8 cellular contexts compared by ENCODE assay signal in the genomic region with DNA sequence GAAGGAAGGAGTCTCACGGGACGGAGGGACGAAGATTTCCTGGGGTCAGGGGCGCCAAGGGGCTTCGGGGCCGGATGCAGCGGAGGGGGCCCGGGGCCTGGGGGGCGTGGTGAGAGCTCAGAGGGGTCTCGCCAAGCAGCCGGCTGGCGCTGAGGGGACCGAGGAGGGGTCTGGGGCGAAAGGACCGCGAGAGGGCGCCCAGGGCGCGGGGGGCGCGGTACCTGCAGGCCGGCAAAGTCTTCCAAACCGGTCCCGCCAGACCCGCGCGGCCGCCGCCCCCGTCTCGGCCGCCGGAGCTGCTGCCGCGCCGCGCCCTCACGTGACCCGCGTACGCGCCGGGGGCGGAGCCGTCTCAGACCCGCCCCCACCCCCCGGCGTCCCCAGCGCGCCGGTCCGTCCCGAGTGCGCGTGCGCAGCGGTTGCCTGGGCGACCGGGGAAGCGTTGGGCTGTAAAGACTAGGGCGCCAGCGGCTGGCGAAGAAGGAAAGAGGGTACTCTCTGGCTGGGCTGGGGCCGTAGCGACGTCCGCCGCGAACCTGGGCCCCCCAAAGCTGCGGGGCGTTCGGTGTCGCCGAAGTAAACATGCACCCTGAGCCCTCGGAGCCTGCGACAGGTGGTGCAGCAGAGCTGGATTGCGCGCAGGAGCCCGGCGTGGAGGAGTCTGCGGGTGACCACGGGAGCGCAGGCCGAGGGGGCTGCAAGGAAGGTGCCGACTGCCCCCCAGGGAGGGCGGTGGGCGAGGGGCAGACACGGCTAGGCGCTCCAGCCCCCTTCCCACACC. TPM values are rescaled to one million over a fixed set of nuclear protein-coding genes. Genes with fewer than 3 reads are reported as not detected.
DNase-seq lines count a peak whose midpoint lies in the region; ATAC-seq and TF ChIP-seq lines count a peak whose summit lies in the region.

TSS of gene DNAAF1 (plus strand) at position 450 of the 781 bp plus-strand sequence. CDS start at position 583, 133 bp downstream.
TSS of gene HSDL1 (minus strand) at position 319 of the 781 bp plus-strand sequence. CDS start 13,856 bp downstream, outside the sequence.

- no peak for TF ChIP-seq EP300 in suprapubic skin (IDR thresholded peaks at IDR 0.05)

- peak within 1 kb of the TSS; percentile 100 for H3K4me3 ChIP-seq in GM23338
- peak within 1 kb of the TSS; percentile 83 for H3K4me3 ChIP-seq in suprapubic skin

- peak in 1 of 2 experiments; percentile 33; a peak in 1 of 4 replicates for TF ChIP-seq CTCF in GM23338 (conservative IDR thresholded peaks at IDR 0.05; ENCODE audit: low read depth in 2 of 2)
- no peak for TF ChIP-seq CTCF in omental fat pad (IDR thresholded peaks at IDR 0.05)
- TF ChIP-seq CTCF in suprapubic skin (IDR thresholded peaks at IDR 0.05), result no peak

- TF ChIP-seq POLR2A in suprapubic skin (IDR thresholded peaks at IDR 0.05), result no peak

- in situ Hi-C loops in SK-MEL-5 (cut with HindIII; ENCODE audit: low pct_unique_long_range_greater_than_20kb, low sequenced_read_pairs), result no loop called here

- CTCF ChIA-PET in activated naive CD4-positive, alpha-beta T cell treated with anti-CD3 and anti-CD28 coated beads for 36 hours (lab: Charles Lee), result interaction anchor here (0.8 to 1.4 kb wide), 2 partner anchors 27 to 42 kb away, joined by 3 read pairs; partner anchors contain the start of gene TAF1C

- peaks cover 10% of the 10 kb centered on the region for H3K4me1 Mint-ChIP-seq in GM23338
- H3K4me1 Mint-ChIP-seq in activated naive CD4-positive, alpha-beta T cell treated with anti-CD3 and anti-CD28 coated beads for 36 hours (ENCODE audit: low read depth), result peaks cover 13% of the 10 kb centered on the region

- H3K27ac ChIP-seq in GM23338 (ENCODE audit: low read depth) (peak within 1 kb of the TSS; percentile 69; the same call in 1 of the 2 replicates), suprapubic skin (peak within 1 kb of the TSS; percentile 75)

- H3K27me3 Mint-ChIP-seq in GM23338 (ENCODE audit: insufficient read depth, low read depth, poor library complexity), result peaks cover 20% of the 10 kb centered on the region
- no peaks in the 10 kb centered on the region for H3K27me3 Mint-ChIP-seq in activated naive CD4-positive, alpha-beta T cell treated with anti-CD3 and anti-CD28 coated beads for 36 hours (ENCODE audit: low read depth)

- peaks cover 20% of the 10 kb centered on the region; the same call in 1 of the 2 replicates for H4K20me1 ChIP-seq in GM23338 (replicated peaks; ENCODE audit: insufficient read depth)

- H3K9me3 ChIP-seq in ES-I3 (ENCODE audit: control insufficient read depth, insufficient read depth, low read length) (no peaks in the 10 kb centered on the region), suprapubic skin (no peaks in the 10 kb centered on the region)

- under 1% methylated on average over 55 of the region's 89 CpGs for WGBS in suprapubic skin

- ATAC-seq in GM23338 (peak; percentile 75), omental fat pad (ENCODE audit: low FRiP score) (peak; percentile 93)

- no peaks in the 10 kb centered on the region for H3K9me2 ChIP-seq in GM23338 (ENCODE audit: insufficient read depth)

- H2AFZ ChIP-seq in GM23338, result peak within 1 kb of the TSS; percentile 93

- H3K9me3 Mint-ChIP-seq in GM23338, result no peaks in the 10 kb centered on the region
- no peaks in the 10 kb centered on the region for H3K9me3 Mint-ChIP-seq in activated naive CD4-positive, alpha-beta T cell treated with anti-CD3 and anti-CD28 coated beads for 36 hours

- H3K4me2 ChIP-seq in GM23338, result peak within 1 kb of the TSS; percentile 97

- H3K36me3 Mint-ChIP-seq in GM23338 (ENCODE audit: low read depth), result peaks cover 6% of the 10 kb centered on the region
- H3K36me3 Mint-ChIP-seq in activated naive CD4-positive, alpha-beta T cell treated with anti-CD3 and anti-CD28 coated beads for 36 hours (ENCODE audit: low read depth), result no peaks in the 10 kb centered on the region

- peaks cover 41% of the 10 kb centered on the region for H3K79me2 ChIP-seq in GM23338 (replicated peaks; ENCODE audit: insufficient read depth)

- H3K36me3 ChIP-seq in ES-I3 (ENCODE audit: insufficient read depth, low read length) (no peaks in the 10 kb centered on the region), GM23338 (ENCODE audit: insufficient read depth) (no peaks in the 10 kb centered on the region), suprapubic skin (no peaks in the 10 kb centered on the region)

- peak; percentile 91 for DNase-seq in GM23338 (ENCODE audit: low spot score)
- peak; percentile 65 to 70 for DNase-seq in Kasumi-1 (lab: John Stamatoyannopoulos, UW)
- peak; percentile 76 for DNase-seq in SK-MEL-5 (ENCODE audit: low read depth, low spot score)
- DNase-seq in activated naive CD4-positive, alpha-beta T cell treated with anti-CD3 and anti-CD28 coated beads for 36 hours, result peak; percentile 93
- peak; percentile 89 for DNase-seq in glomerular visceral epithelial cell (ENCODE audit: extremely low spot score)
- DNase-seq in omental fat pad (ENCODE audit: low spot score), result peak; percentile 80
- peak; percentile 92 for DNase-seq in suprapubic skin (ENCODE audit: low spot score in 2 of 2)

- peaks cover 6% of the 10 kb centered on the region; the same call in 1 of the 2 replicates for H3F3A ChIP-seq in GM23338 (replicated peaks; ENCODE audit: low read depth)

- peak within 1 kb of the TSS; percentile 94 for H3K9ac ChIP-seq in ES-I3 (ENCODE audit: low read depth, low read length)

- H3K27me3 ChIP-seq in GM23338 (ENCODE audit: insufficient read depth), result peaks cover 12% of the 10 kb centered on the region; the same call in 1 of the 2 replicates
- H3K27me3 ChIP-seq in suprapubic skin, result no peaks in the 10 kb centered on the region

- H3K4me1 ChIP-seq in ES-I3 (ENCODE audit: insufficient read depth, low read length) (peaks cover 4% of the 10 kb centered on the region; the same call in 1 of the 2 replicates), GM23338 (ENCODE audit: insufficient read depth) (peaks cover 10% of the 10 kb centered on the region; the same call in 1 of the 2 replicates), suprapubic skin (peaks cover 16% of the 10 kb centered on the region)

- intact Hi-C loops in activated naive CD4-positive, alpha-beta T cell treated with anti-CD3 and anti-CD28 coated beads for 36 hours (cut with micrococcal nuclease), result loop anchor here (1.0 to 2.0 kb wide), 4 partner anchors 29 to 61 kb away; partner anchors contain the start of genes MBTPS1 and TAF1C

- H3K27ac Mint-ChIP-seq in GM23338, result peak within 1 kb of the TSS; percentile 88
- H3K27ac Mint-ChIP-seq in activated naive CD4-positive, alpha-beta T cell treated with anti-CD3 and anti-CD28 coated beads for 36 hours, result no peak within 1 kb of the TSS

- H3K4me3 Mint-ChIP-seq in GM23338, result peak within 1 kb of the TSS; percentile 97
- peak within 1 kb of the TSS; percentile 90 for H3K4me3 Mint-ChIP-seq in activated naive CD4-positive, alpha-beta T cell treated with anti-CD3 and anti-CD28 coated beads for 36 hours

TF ChIP-seq in GM23338, 12 proteins besides CTCF, POLR2A, EP300 and RAD21:
- TF ChIP-seq CREB1 (CRISPR knock-in tag; IDR thresholded peaks at IDR 0.05; ENCODE audit: low read depth) (peak; percentile 49; the same call in 1 of the 2 replicates), POLR2AphosphoS5 (IDR thresholded peaks at IDR 0.05; ENCODE audit: low read depth) (peak; percentile 64), EZH2 (IDR thresholded peaks at IDR 0.05; ENCODE audit: low read depth, unreplicated experiment) (no peak)
- TF ChIP-seq, protein P1, sequence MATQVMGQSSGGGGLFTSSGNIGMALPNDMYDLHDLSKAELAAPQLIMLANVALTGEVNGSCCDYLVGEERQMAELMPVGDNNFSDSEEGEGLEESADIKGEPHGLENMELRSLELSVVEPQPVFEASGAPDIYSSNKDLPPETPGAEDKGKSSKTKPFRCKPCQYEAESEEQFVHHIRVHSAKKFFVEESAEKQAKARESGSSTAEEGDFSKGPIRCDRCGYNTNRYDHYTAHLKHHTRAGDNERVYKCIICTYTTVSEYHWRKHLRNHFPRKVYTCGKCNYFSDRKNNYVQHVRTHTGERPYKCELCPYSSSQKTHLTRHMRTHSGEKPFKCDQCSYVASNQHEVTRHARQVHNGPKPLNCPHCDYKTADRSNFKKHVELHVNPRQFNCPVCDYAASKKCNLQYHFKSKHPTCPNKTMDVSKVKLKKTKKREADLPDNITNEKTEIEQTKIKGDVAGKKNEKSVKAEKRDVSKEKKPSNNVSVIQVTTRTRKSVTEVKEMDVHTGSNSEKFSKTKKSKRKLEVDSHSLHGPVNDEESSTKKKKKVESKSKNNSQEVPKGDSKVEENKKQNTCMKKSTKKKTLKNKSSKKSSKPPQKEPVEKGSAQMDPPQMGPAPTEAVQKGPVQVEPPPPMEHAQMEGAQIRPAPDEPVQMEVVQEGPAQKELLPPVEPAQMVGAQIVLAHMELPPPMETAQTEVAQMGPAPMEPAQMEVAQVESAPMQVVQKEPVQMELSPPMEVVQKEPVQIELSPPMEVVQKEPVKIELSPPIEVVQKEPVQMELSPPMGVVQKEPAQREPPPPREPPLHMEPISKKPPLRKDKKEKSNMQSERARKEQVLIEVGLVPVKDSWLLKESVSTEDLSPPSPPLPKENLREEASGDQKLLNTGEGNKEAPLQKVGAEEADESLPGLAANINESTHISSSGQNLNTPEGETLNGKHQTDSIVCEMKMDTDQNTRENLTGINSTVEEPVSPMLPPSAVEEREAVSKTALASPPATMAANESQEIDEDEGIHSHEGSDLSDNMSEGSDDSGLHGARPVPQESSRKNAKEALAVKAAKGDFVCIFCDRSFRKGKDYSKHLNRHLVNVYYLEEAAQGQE (IDR thresholded peaks at IDR 0.05; ENCODE audit: unreplicated experiment), result no peak

RNA-seq across cellular contexts. Expression of gene DNAAF1, which starts in this region (rescaled TPM):
- total RNA-seq in GM23338 (2014; rRNA removed; shearing (Covaris generic)), result 0.42 TPM in 1 of 2 replicates, not detected in the other
- 0.28 and 0.42 TPM in 2 replicates for polyA plus RNA-seq in GM23338 (2016; fragmentation: Nextera tagmentation; extraction: Ambion mirVana)
- 0.16 and 0.63 TPM in 2 replicates for total RNA-seq in SK-MEL-5 (2014; rRNA removed; shearing (Covaris generic))
- not detected in 2 replicates for polyA plus RNA-seq in SK-MEL-5 (2015; cell fraction: cytosol; rRNA removed)
- polyA plus RNA-seq in SK-MEL-5 (2015; cell fraction: nucleus; rRNA removed), result 0.16 TPM in 1 of 2 replicates, not detected in the other
- total RNA-seq in activated naive CD4-positive, alpha-beta T cell treated with anti-CD3 and anti-CD28 coated beads for 36 hours, result not detected
- total RNA-seq in omental fat pad, result under 1 TPM in 3 of 4 donors, not detected in 1; 0.28 to 0.48 (median 0.32) TPM
- under 1 TPM in 2 of 4 donors, not detected in 2; 0.72 to 0.89 TPM for total RNA-seq in suprapubic skin

RNA-seq across cellular contexts. Expression of gene HSDL1, which starts in this region (rescaled TPM):
- total RNA-seq in GM23338 (2014; rRNA removed; shearing (Covaris generic)), result 46.1 and 47.4 TPM in 2 replicates
- 15.2 and 16.6 TPM in 2 replicates for polyA plus RNA-seq in GM23338 (2016; fragmentation: Nextera tagmentation; extraction: Ambion mirVana)
- 41.1 and 42.0 TPM in 2 replicates for total RNA-seq in SK-MEL-5 (2014; rRNA removed; shearing (Covaris generic))
- 19.6 and 26.9 TPM in 2 replicates for polyA plus RNA-seq in SK-MEL-5 (2015; cell fraction: cytosol; rRNA removed)
- polyA plus RNA-seq in SK-MEL-5 (2015; cell fraction: nucleus; rRNA removed), result 19.1 and 24.6 TPM in 2 replicates
- total RNA-seq in activated naive CD4-positive, alpha-beta T cell treated with anti-CD3 and anti-CD28 coated beads for 36 hours, result 1 to 10 TPM; 5.8 to 7.5 TPM
- total RNA-seq in omental fat pad (10 to 100 TPM in 3 of 4 donors, 1 to 10 TPM in 1; 8.8 to 21.4 (median 15.8) TPM), suprapubic skin (10 to 100 TPM in 3 of 4 donors, 1 to 10 TPM in 1; 8.3 to 22.8 (median 12.4) TPM)

Comparison
In these comparisons a context has a peak if more than half of its experiments do, and no peak if none do; other contexts are left out.
1. Peak in every context shown above with its lines: DNase-seq, ATAC-seq, H3K4me3 ChIP-seq and H3K27ac ChIP-seq.